Comparison of ENCODE assay signal across 26 cellular contexts in genomic region chr10:55266797-55267196, GRCh38.
"Had no signal": no experiment of that assay in that cellular context is flagged by ENCODE, and none has a peak within 500 bp of the region (broad histone marks: within the 10 kb centered on the region; RNA-seq: fewer than 3 reads in every experiment).

No MANE protein-coding gene starts in this region.

- H3K4me3 Mint-ChIP-seq: naive thymus-derived CD4-positive, alpha-beta T cell; natural killer cell treated with Interleukin-12 subunit alpha and Interleukin-12 subunit beta and Interleukin-15 and Interleukin-18, amount 100 ng/mL, for 72 hours; stimulated activated memory B cell treated with anti-CD40 and anti-IgM and Interleukin-4, amounts not matched to agents 10 μg/mL and 1 μg/mL and 100 μg/mL, for 72 hours; stimulated activated naive CD8-positive, alpha-beta T cell treated with anti-CD3 and anti-CD28 coated beads, Interleukin-15, amount 100 ng/mL, for 72 hours; type B pancreatic cell had no signal

- H3K9me3 Mint-ChIP-seq: stimulated activated naive CD8-positive, alpha-beta T cell treated with anti-CD3 and anti-CD28 coated beads, Interleukin-15, amount 100 ng/mL, for 72 hours; type B pancreatic cell had no signal

- H3K27me3 ChIP-seq: heart right ventricle, hepatocyte, right atrium auricular region, right lobe of liver, tibial nerve, vagina had no signal

- ATAC-seq: mucosa of descending colon; naive thymus-derived CD4-positive, alpha-beta T cell; natural killer cell treated with Interleukin-12 subunit alpha and Interleukin-12 subunit beta and Interleukin-15 and Interleukin-18, amount 100 ng/mL, for 72 hours; right lobe of liver; stimulated activated memory B cell treated with anti-CD40 and anti-IgM and Interleukin-4, amounts not matched to agents 10 μg/mL and 1 μg/mL and 100 μg/mL, for 72 hours; stimulated activated naive CD8-positive, alpha-beta T cell treated with anti-CD3 and anti-CD28 coated beads, Interleukin-15, amount 100 ng/mL, for 72 hours had no signal

- H3K4me3 ChIP-seq: heart right ventricle, hepatocyte, left ventricle myocardium inferior, lung, mucosa of descending colon, right atrium auricular region, right lobe of liver, smooth muscle cell, tibial nerve, vagina had no signal

- H3K36me3 ChIP-seq: heart right ventricle, left ventricle myocardium inferior, right atrium auricular region, right lobe of liver, tibial nerve, vagina had no signal

- H3K36me3 Mint-ChIP-seq: naive thymus-derived CD4-positive, alpha-beta T cell; natural killer cell treated with Interleukin-12 subunit alpha and Interleukin-12 subunit beta and Interleukin-15 and Interleukin-18, amount 100 ng/mL, for 72 hours; stimulated activated memory B cell treated with anti-CD40 and anti-IgM and Interleukin-4, amounts not matched to agents 10 μg/mL and 1 μg/mL and 100 μg/mL, for 72 hours; type B pancreatic cell had no signal

- H3K27ac Mint-ChIP-seq: naive thymus-derived CD4-positive, alpha-beta T cell; natural killer cell treated with Interleukin-12 subunit alpha and Interleukin-12 subunit beta and Interleukin-15 and Interleukin-18, amount 100 ng/mL, for 72 hours; stimulated activated memory B cell treated with anti-CD40 and anti-IgM and Interleukin-4, amounts not matched to agents 10 μg/mL and 1 μg/mL and 100 μg/mL, for 72 hours; stimulated activated naive CD8-positive, alpha-beta T cell treated with anti-CD3 and anti-CD28 coated beads, Interleukin-15, amount 100 ng/mL, for 72 hours; type B pancreatic cell had no signal

- H3K79me2 ChIP-seq: hepatocyte, parathyroid adenoma had no signal

- H3K4me1 Mint-ChIP-seq: naive thymus-derived CD4-positive, alpha-beta T cell; stimulated activated memory B cell treated with anti-CD40 and anti-IgM and Interleukin-4, amounts not matched to agents 10 μg/mL and 1 μg/mL and 100 μg/mL, for 72 hours; stimulated activated naive CD8-positive, alpha-beta T cell treated with anti-CD3 and anti-CD28 coated beads, Interleukin-15, amount 100 ng/mL, for 72 hours had no signal

- H3K4me1 ChIP-seq: heart right ventricle, left ventricle myocardium inferior, parathyroid adenoma, right atrium auricular region, right lobe of liver, tibial nerve, vagina had no signal

- H2AFZ ChIP-seq: hepatocyte, parathyroid adenoma had no signal

- H3K27ac ChIP-seq: heart right ventricle, hepatocyte, left ventricle myocardium inferior, parathyroid adenoma, right atrium auricular region, right lobe of liver, tibial nerve, vagina had no signal

- H3K4me2 ChIP-seq: hepatocyte, smooth muscle cell had no signal

- H3K27me3 Mint-ChIP-seq: naive thymus-derived CD4-positive, alpha-beta T cell; natural killer cell treated with Interleukin-12 subunit alpha and Interleukin-12 subunit beta and Interleukin-15 and Interleukin-18, amount 100 ng/mL, for 72 hours; progenitor cell of endocrine pancreas; stimulated activated memory B cell treated with anti-CD40 and anti-IgM and Interleukin-4, amounts not matched to agents 10 μg/mL and 1 μg/mL and 100 μg/mL, for 72 hours; stimulated activated naive CD8-positive, alpha-beta T cell treated with anti-CD3 and anti-CD28 coated beads, Interleukin-15, amount 100 ng/mL, for 72 hours; type B pancreatic cell had no signal

- DNase-seq: heart right ventricle; islet precursor cell; left ventricle myocardium inferior; midbrain; mucosa of descending colon; naive thymus-derived CD4-positive, alpha-beta T cell; nucleus accumbens; right lobe of liver; stimulated activated CD4-positive, alpha-beta T cell treated with anti-CD3 and anti-CD28 coated beads, Interleukin-1b, Interleukin-23, amount 100 ng/mL, for 48 hours; stimulated activated CD4-positive, alpha-beta T cell treated with anti-CD3 and anti-CD28 coated beads, Interleukin-2, amount 100 ng/mL, for 48 hours; stimulated activated CD4-positive, alpha-beta T cell treated with anti-CD3 and anti-CD28 coated beads, Interleukin-4, amount 100 ng/mL, for 4 hours; stimulated activated CD8-positive, alpha-beta memory T cell treated with anti-CD3 and anti-CD28 coated beads, Interleukin-4, amount 100 ng/mL, for 48 hours; stimulated activated naive CD4-positive, alpha-beta T cell treated with Interleukin-2 at 50 U/mL for 16 hours; stimulated activated naive CD8-positive, alpha-beta T cell treated with anti-CD3 and anti-CD28 coated beads, Interleukin-15, amount 100 ng/mL, for 72 hours; substantia nigra had no signal

- H3K9ac ChIP-seq: parathyroid adenoma had no signal

- H3K9me3 ChIP-seq: heart right ventricle, left ventricle myocardium inferior, mucosa of descending colon, right atrium auricular region, right lobe of liver, vagina had no signal
